In genomic region chr5:147712583-147712982, GRCh38 we compare ENCODE assay signal across 20 cellular contexts.
"Had no signal": no experiment of that assay in that cellular context is flagged by ENCODE, and none has a peak within 500 bp of the region (broad histone marks: within the 10 kb centered on the region; RNA-seq: fewer than 3 reads in every experiment).

No MANE protein-coding gene starts in this region.

- H3K4me3 Mint-ChIP-seq: activated B cell treated with CpG ODN at 0.5 μM for 24 hours; activated CD8-positive, alpha-beta T cell treated with anti-CD3 and anti-CD28 coated beads for 36 hours; activated T-cell treated with anti-CD3 and anti-CD28 coated beads, Interleukin-2, amount 50 U/mL, for 24 hours; neural progenitor cell had no signal

- H3K27me3 Mint-ChIP-seq: activated B cell treated with CpG ODN at 0.5 μM for 24 hours; activated CD8-positive, alpha-beta T cell treated with anti-CD3 and anti-CD28 coated beads for 36 hours; activated T-cell treated with anti-CD3 and anti-CD28 coated beads, Interleukin-2, amount 50 U/mL, for 24 hours had no signal

- ATAC-seq: activated CD8-positive, alpha-beta T cell treated with anti-CD3 and anti-CD28 coated beads for 36 hours had no signal

- DNase-seq: activated B cell treated with CpG ODN at 0.5 μM for 24 hours; activated CD4-positive, alpha-beta T cell treated with anti-CD3 and anti-CD28 coated beads for 4 hours; activated CD8-positive, alpha-beta T cell treated with anti-CD3 and anti-CD28 coated beads for 36 hours; activated effector memory CD4-positive, alpha-beta T cell treated with Interleukin-2 at 50 U/mL for 16 hours; activated naive CD4-positive, alpha-beta T cell treated with anti-CD3 and anti-CD28 coated beads, Interleukin-2, amount 50 U/mL, for 16 hours; activated T-cell treated with anti-CD3 and anti-CD28 coated beads, Interleukin-2, amount 50 U/mL, for 24 hours; erythroblast; foreskin melanocyte; kidney glomerular epithelial cell; left ventricle myocardium inferior; stimulated activated CD4-positive, alpha-beta T cell treated with anti-CD3 and anti-CD28 coated beads, Interleukin-12 subunit alpha, Interleukin-12 subunit beta, amount 100 ng/mL, for 4 hours; stimulated activated CD4-positive, alpha-beta T cell treated with anti-CD3 and anti-CD28 coated beads, Interleukin-1b, Interleukin-23, amount 100 ng/mL, for 48 hours; stimulated activated CD8-positive, alpha-beta memory T cell treated with anti-CD3 and anti-CD28 coated beads, Interleukin-4, amount 100 ng/mL, for 48 hours; stimulated activated naive CD4-positive, alpha-beta T cell; T-helper 1 cell; T-helper 9 cell; thyroid gland had no signal

- H3K27me3 ChIP-seq: neural progenitor cell, right atrium auricular region, thyroid gland had no signal

- H3K4me2 ChIP-seq: neural progenitor cell had no signal

- H3K27ac Mint-ChIP-seq: activated B cell treated with CpG ODN at 0.5 μM for 24 hours; activated CD8-positive, alpha-beta T cell treated with anti-CD3 and anti-CD28 coated beads for 36 hours; activated T-cell treated with anti-CD3 and anti-CD28 coated beads, Interleukin-2, amount 50 U/mL, for 24 hours; neural progenitor cell had no signal

- H3K27ac ChIP-seq: left ventricle myocardium inferior, neural progenitor cell, prostate gland, right atrium auricular region, thyroid gland had no signal

- H3K36me3 ChIP-seq: left ventricle myocardium inferior, neural progenitor cell, prostate gland, right atrium auricular region, thyroid gland had no signal

- H2AFZ ChIP-seq: neural progenitor cell had no signal

- H3K4me1 Mint-ChIP-seq: neural progenitor cell had no signal

- H3K4me1 ChIP-seq: left ventricle myocardium inferior, neural progenitor cell, prostate gland, right atrium auricular region, thyroid gland had no signal

- H3K4me3 ChIP-seq: left ventricle myocardium inferior, neural progenitor cell, prostate gland, right atrium auricular region, thyroid gland had no signal

- H3K9me3 Mint-ChIP-seq: activated B cell treated with CpG ODN at 0.5 μM for 24 hours; activated CD8-positive, alpha-beta T cell treated with anti-CD3 and anti-CD28 coated beads for 36 hours; activated T-cell treated with anti-CD3 and anti-CD28 coated beads, Interleukin-2, amount 50 U/mL, for 24 hours had no signal

- H3K9ac ChIP-seq: neural progenitor cell had no signal

- H3K9me3 ChIP-seq: left ventricle myocardium inferior, prostate gland, right atrium auricular region, thyroid gland had no signal
